17 cellular contexts compared by ENCODE assay signal in the genomic region with DNA sequence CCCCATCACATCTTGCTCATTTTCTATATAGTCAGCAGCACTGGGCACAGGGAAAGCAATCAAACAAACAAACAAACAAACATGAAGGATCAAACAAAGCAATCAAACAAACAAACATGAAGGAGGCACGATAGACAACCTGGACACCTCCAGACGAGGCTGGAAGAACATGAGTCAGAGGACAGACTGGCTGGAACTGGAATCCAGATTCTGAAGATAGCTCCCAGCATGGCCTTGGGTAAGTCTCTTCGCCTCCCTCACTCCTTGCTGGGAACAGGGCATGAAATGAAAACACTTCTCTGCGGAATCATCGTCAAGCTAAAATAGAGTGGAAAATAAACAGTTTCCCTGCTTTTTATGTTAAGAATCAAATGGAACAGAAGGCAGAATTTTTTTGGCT.
"Had no signal": no experiment of that assay in that cellular context is flagged by ENCODE, and none has a peak within 500 bp of the region (broad histone marks: within the 10 kb centered on the region; RNA-seq: fewer than 3 reads in every experiment).

No MANE protein-coding gene starts in this region.

- H3K36me3 ChIP-seq: esophagus muscularis mucosa, gastroesophageal sphincter, heart left ventricle, left lung, lower lobe of right lung had no signal

- H3K27ac Mint-ChIP-seq: mesothelial cell of epicardium had no signal

- DNase-seq: dermis blood vessel endothelial cell; dorsolateral prefrontal cortex; effector CD4-positive, alpha-beta T cell; effector memory CD4-positive, alpha-beta T cell; foreskin keratinocyte; heart left ventricle; left cardiac atrium; left lung; left ventricle myocardium superior; lower lobe of right lung; mesenchymal stem cell; mucosa of descending colon had no signal

- ATAC-seq: foreskin keratinocyte, gastroesophageal sphincter, heart left ventricle, left cardiac atrium, left lung, left ventricle myocardium superior, lower lobe of right lung, mucosa of descending colon had no signal

- H3K4me3 Mint-ChIP-seq: mesothelial cell of epicardium had no signal

- H3K27ac ChIP-seq: coronary artery, dorsolateral prefrontal cortex, esophagus muscularis mucosa, foreskin keratinocyte, gastroesophageal sphincter, heart left ventricle, hepatocyte, left lung, lower lobe of right lung had no signal

- H3K9me3 ChIP-seq: esophagus muscularis mucosa, gastroesophageal sphincter, heart left ventricle, left lung, lower lobe of right lung, mucosa of descending colon had no signal

- H3K4me1 Mint-ChIP-seq: mesothelial cell of epicardium had no signal

- H3K36me3 Mint-ChIP-seq: mesothelial cell of epicardium had no signal
